8 cellular contexts compared by ENCODE assay signal in genomic region chr20:58649288-58650180, GRCh38. TPM values are rescaled to one million over a fixed set of nuclear protein-coding genes. Genes with fewer than 3 reads are reported as not detected.
DNase-seq lines count a peak whose midpoint lies in the region; ATAC-seq, FAIRE-seq and TF ChIP-seq lines count a peak whose summit lies in the region.

No MANE protein-coding gene starts in this region.

- dilution Hi-C loops in endothelial cell of umbilical vein (cut with MboI; ENCODE audit: extremely low pct_ligation_motif_present, low sequenced_read_pairs), result loop anchor here (25.0 kb wide), 1 partner anchor 412 kb away; the partner anchor contains the start of gene ANKRD60

- peak overlapping the region; percentile 25 for H3K27ac Mint-ChIP-seq in activated CD4-positive, alpha-beta memory T cell treated with anti-CD3 and anti-CD28 coated beads for 36 hours
- H3K27ac Mint-ChIP-seq in neural crest cell (ENCODE audit: unreplicated experiment), result no peak overlapping the region

- no peak for TF ChIP-seq CTCF in GM12875 (IDR thresholded peaks at IDR 0.05; ENCODE audit: borderline replicate concordance, insufficient read depth, low read depth, low read length)
- TF ChIP-seq CTCF in endothelial cell of umbilical vein (IDR thresholded peaks at IDR 0.05; ENCODE audit: extremely low read depth in 1 of 2, insufficient read depth in 1 of 2, low read depth in 1 of 2, low read length in 2 of 2), result no peak
- no peak for TF ChIP-seq CTCF in neural crest cell (conservative IDR thresholded peaks at IDR 0.05)

- no peaks in the 10 kb centered on the region for H3K27me3 ChIP-seq in endothelial cell of umbilical vein (ENCODE audit: control insufficient read depth in 2 of 2, insufficient read depth in 2 of 2, low read length in 2 of 2)

- H3K27ac ChIP-seq in endothelial cell of umbilical vein (ENCODE audit: insufficient read depth, low read depth, low read length), result peak overlapping the region; percentile 81

- peaks cover 35% of the 10 kb centered on the region for H3K79me2 ChIP-seq in endothelial cell of umbilical vein (ENCODE audit: control insufficient read depth, insufficient read depth, low read length)

- peak overlapping the region; percentile 93 for H2AFZ ChIP-seq in endothelial cell of umbilical vein (ENCODE audit: low read depth, low read length)

- peak overlapping the region; percentile 70 for H3K4me3 ChIP-seq in GM12875 (ENCODE audit: low read depth, low read length)
- H3K4me3 ChIP-seq in endothelial cell of umbilical vein (replicated peaks in 1 of 3; ENCODE audit: insufficient read depth in 1 of 3, low read depth in 1 of 3, low read length in 3 of 3), result peak overlapping the region in 2 of 3 experiments; percentile 86 to 93

- H3K4me3 Mint-ChIP-seq in activated CD4-positive, alpha-beta memory T cell treated with anti-CD3 and anti-CD28 coated beads for 36 hours, result peak overlapping the region; percentile 60
- peak overlapping the region; percentile 73 for H3K4me3 Mint-ChIP-seq in neural crest cell

- H3K27me3 Mint-ChIP-seq in activated CD4-positive, alpha-beta memory T cell treated with anti-CD3 and anti-CD28 coated beads for 36 hours, result no peaks in the 10 kb centered on the region
- H3K27me3 Mint-ChIP-seq in neural crest cell (ENCODE audit: low read depth), result no peaks in the 10 kb centered on the region

- H3K4me2 ChIP-seq in endothelial cell of umbilical vein (ENCODE audit: insufficient read depth, low read length), result peak overlapping the region; percentile 97

- H4K20me1 ChIP-seq in endothelial cell of umbilical vein (replicated peaks; ENCODE audit: control insufficient read depth, extremely low read depth, insufficient read depth, low read length), result no peaks in the 10 kb centered on the region

- peak; percentile 50 for DNase-seq in activated CD4-positive, alpha-beta memory T cell treated with anti-CD3 and anti-CD28 coated beads for 36 hours
- DNase-seq in endothelial cell of umbilical vein (ENCODE audit: low read depth, low spot score) (no peak), neural crest cell (ENCODE audit: low read depth, low spot score) (no peak), NCI-H510A treated with DMSO at 0.1 percent for 48 hours (lab: John Stamatoyannopoulos, UW) (no peak), NCI-H69 (lab: John Stamatoyannopoulos, UW) (no peak)

- FAIRE-seq in endothelial cell of umbilical vein (lab: Jason Lieb, UNC), result no peak

- no peak for TF ChIP-seq POLR2A in endothelial cell of umbilical vein (IDR thresholded peaks at IDR 0.05; ENCODE audit: low read depth, low read length)

- H3K9me3 ChIP-seq in endothelial cell of umbilical vein (replicated peaks; ENCODE audit: control insufficient read depth, insufficient read depth, low read length), result no peaks in the 10 kb centered on the region

- no TSS peak for BruUV-seq in endothelial cell of umbilical vein (replicated peaks; lab: Mats Ljungman, UMichigan)

- peaks cover 36% of the 10 kb centered on the region for H3K4me1 ChIP-seq in endothelial cell of umbilical vein (ENCODE audit: control insufficient read depth, extremely low read depth, insufficient read depth, low read length)

- no peaks in the 10 kb centered on the region for H3K9me1 ChIP-seq in endothelial cell of umbilical vein (replicated peaks; ENCODE audit: control insufficient read depth, extremely low read depth, insufficient read depth, low read length)

- peak overlapping the region; percentile 96 for H3K9ac ChIP-seq in endothelial cell of umbilical vein (replicated peaks; ENCODE audit: extremely low read depth, insufficient read depth, low read length)

- peaks cover 18% of the 10 kb centered on the region for H3K36me3 Mint-ChIP-seq in activated CD4-positive, alpha-beta memory T cell treated with anti-CD3 and anti-CD28 coated beads for 36 hours
- H3K36me3 Mint-ChIP-seq in neural crest cell (ENCODE audit: low read depth), result no peaks in the 10 kb centered on the region

- ATAC-seq in HG03025 (IDR thresholded peaks at IDR 0.05; ENCODE audit: low FRiP score, unreplicated experiment) (no peak), HG02571 (IDR thresholded peaks at IDR 0.05; ENCODE audit: unreplicated experiment) (no peak)

- H3K4me1 Mint-ChIP-seq in activated CD4-positive, alpha-beta memory T cell treated with anti-CD3 and anti-CD28 coated beads for 36 hours (ENCODE audit: low read depth), result peaks cover 12% of the 10 kb centered on the region
- peaks cover 23% of the 10 kb centered on the region for H3K4me1 Mint-ChIP-seq in neural crest cell

- H3K36me3 ChIP-seq in endothelial cell of umbilical vein (ENCODE audit: control insufficient read depth in 2 of 2, extremely low read depth in 1 of 2, insufficient read depth in 2 of 2, low read length in 2 of 2), result no peaks in the 10 kb centered on the region

- POLR2A ChIA-PET in activated CD4-positive, alpha-beta memory T cell treated with anti-CD3 and anti-CD28 coated beads for 36 hours (lab: Charles Lee), result interaction anchor here (1.9 to 3.4 kb wide), 3 partner anchors 11 to 190 kb away, joined by 5 to 32 read pairs (median 21); partner anchors contain the start of gene NPEPL1
- POLR2A ChIA-PET in endothelial cell of umbilical vein (lab: Charles Lee), result interaction anchor here (0.6 kb wide), 1 partner anchor 1290 kb away, joined by 3 read pairs; the partner anchor contains the start of genes FAM217B and PPP1R3D

- intact Hi-C loops in activated CD4-positive, alpha-beta memory T cell treated with anti-CD3 and anti-CD28 coated beads for 36 hours (cut with micrococcal nuclease), result loop anchor here (1.0 to 10.0 kb wide), 7 partner anchors 15 to 1025 kb away; partner anchors contain the start of genes GNAS, GNAS-AS1, NELFCD and VAPB
- intact Hi-C loops in endothelial cell of umbilical vein (cut with micrococcal nuclease), result loop anchor here (1.0 to 10.0 kb wide), 5 partner anchors 97 to 365 kb away; partner anchors contain the start of genes GNAS, GNAS-AS1 and TUBB1

- no peaks in the 10 kb centered on the region for H3K9me3 Mint-ChIP-seq in activated CD4-positive, alpha-beta memory T cell treated with anti-CD3 and anti-CD28 coated beads for 36 hours
- no peaks in the 10 kb centered on the region for H3K9me3 Mint-ChIP-seq in neural crest cell

- CTCF ChIA-PET in activated CD4-positive, alpha-beta memory T cell treated with anti-CD3 and anti-CD28 coated beads for 36 hours (lab: Charles Lee), result interaction anchor here (0.6 to 1.4 kb wide), 5 partner anchors 10 to 412 kb away, joined by 3 read pairs; no protein-coding TSS in a partner anchor
- CTCF ChIA-PET in endothelial cell of umbilical vein (lab: Charles Lee), result interaction anchor here (1.0 to 3.5 kb wide), 8 partner anchors 10 to 410 kb away, joined by 3 to 71 read pairs (median 6); no protein-coding TSS in a partner anchor

TF ChIP-seq in endothelial cell of umbilical vein, 7 proteins besides CTCF, POLR2A, EP300 and RAD21:
- no peak for TF ChIP-seq FOS (IDR thresholded peaks at IDR 0.05; ENCODE audit: borderline replicate concordance, insufficient read depth, low read length)
- no peak for TF ChIP-seq POLR2AphosphoS5 (IDR thresholded peaks at IDR 0.05; ENCODE audit: insufficient read depth, low read depth, low read length)
- TF ChIP-seq MAX (IDR thresholded peaks at IDR 0.05; ENCODE audit: insufficient read depth, insufficient read length), result no peak
- no peak for TF ChIP-seq JUN (IDR thresholded peaks at IDR 0.05; ENCODE audit: borderline replicate concordance, insufficient read depth, insufficient read length, low read depth)
- TF ChIP-seq GATA2 (IDR thresholded peaks at IDR 0.05; ENCODE audit: insufficient read depth, insufficient read length, low read depth, low read length), result no peak
- TF ChIP-seq MYC (IDR thresholded peaks at IDR 0.05; ENCODE audit: low read depth, low read length), result no peak
- no peak for TF ChIP-seq EZH2 (IDR thresholded peaks at IDR 0.05; ENCODE audit: borderline replicate concordance, low read depth, low read length, severe bottlenecking)

RNA-seq across cellular contexts. Expression of gene STX16, which starts 1.5 kb away (rescaled TPM):
- total RNA-seq in activated CD4-positive, alpha-beta memory T cell treated with anti-CD3 and anti-CD28 coated beads for 36 hours, result 100 to 1,000 TPM in 1 of 2 experiments, 10 to 100 TPM in 1; 88.7 to 104 TPM
- 58.5 and 63.5 TPM in 2 replicates for total RNA-seq in endothelial cell of umbilical vein
- polyA plus RNA-seq in endothelial cell of umbilical vein, result 33.0 and 43.1 TPM in 2 replicates
- 36.8 and 43.5 TPM in 2 replicates for polyA plus RNA-seq in endothelial cell of umbilical vein (2011; cell fraction: cytosol; rRNA removed)
- polyA plus RNA-seq in endothelial cell of umbilical vein (2011; cell fraction: nucleus; rRNA removed), result 138 and 200 TPM in 2 replicates
- polyA plus RNA-seq in endothelial cell of umbilical vein (2012), result 60.7 and 62.4 TPM in 2 replicates
- 52.1 and 74.7 TPM in 2 replicates for polyA minus RNA-seq in endothelial cell of umbilical vein
- 15.7 TPM for polyA minus RNA-seq in endothelial cell of umbilical vein (2011; cell fraction: cytosol; rRNA and poly(A)+ RNA removed)
- 39.8 and 43.1 TPM in 2 replicates for polyA minus RNA-seq in endothelial cell of umbilical vein (2011; cell fraction: nucleus; rRNA and poly(A)+ RNA removed)
- 57.3 and 58.7 TPM in 2 replicates for total RNA-seq in neural crest cell

RNA-seq across cellular contexts. Expression of gene NPEPL1, which starts 43.1 kb away (rescaled TPM):
- total RNA-seq in activated CD4-positive, alpha-beta memory T cell treated with anti-CD3 and anti-CD28 coated beads for 36 hours, result 10 to 100 TPM; 17.8 to 18.8 TPM
- total RNA-seq in endothelial cell of umbilical vein (39.1 and 40.8 TPM in 2 replicates), neural crest cell (32.0 and 34.0 TPM in 2 replicates)
- 22.5 and 22.6 TPM in 2 replicates for polyA plus RNA-seq in endothelial cell of umbilical vein
- 8.2 and 10.3 TPM in 2 replicates for polyA plus RNA-seq in endothelial cell of umbilical vein (2011; cell fraction: cytosol; rRNA removed)
- polyA plus RNA-seq in endothelial cell of umbilical vein (2011; cell fraction: nucleus; rRNA removed), result 90.6 and 118 TPM in 2 replicates
- 29.5 and 42.1 TPM in 2 replicates for polyA plus RNA-seq in endothelial cell of umbilical vein (2012)
- polyA minus RNA-seq in endothelial cell of umbilical vein, result 16.8 and 19.1 TPM in 2 replicates
- 16.6 TPM for polyA minus RNA-seq in endothelial cell of umbilical vein (2011; cell fraction: cytosol; rRNA and poly(A)+ RNA removed)
- 16.9 and 35.5 TPM in 2 replicates for polyA minus RNA-seq in endothelial cell of umbilical vein (2011; cell fraction: nucleus; rRNA and poly(A)+ RNA removed)
